8 cellular contexts compared by ENCODE assay signal in genomic region chr16:68235882-68236803, GRCh38. TPM values are rescaled to one million over a fixed set of nuclear protein-coding genes. Genes with fewer than 3 reads are reported as not detected.
DNase-seq lines count a peak whose midpoint lies in the region; ATAC-seq and TF ChIP-seq lines count a peak whose summit lies in the region.

Gene ESRP2 (minus strand): TSS chr16:68236127. CDS start chr16:68236045, 82 bp downstream.

- H3K27me3 ChIP-seq in OCI-LY1 (ENCODE audit: insufficient read depth, low read length): no peaks in the 10 kb centered on the region
- H3K27me3 ChIP-seq in brain microvascular endothelial cell (replicated peaks): no peaks in the 10 kb centered on the region
- no peaks in the 10 kb centered on the region for H3K27me3 ChIP-seq in kidney epithelial cell (ENCODE audit: control insufficient read depth, insufficient read depth, low read length)

- peak; percentile 31 for DNase-seq in SIG-M5 treated with dmso at 0.1 percent for 504 hours (lab: John Stamatoyannopoulos, UW; ENCODE audit: unreplicated experiment)
- DNase-seq in SIG-M5 (lab: John Stamatoyannopoulos, UW): no peak
- DNase-seq in brain microvascular endothelial cell: no peak
- DNase-seq in kidney epithelial cell (ENCODE audit: low read depth): no peak
- no peak for DNase-seq in MV-4-11 (lab: John Stamatoyannopoulos, UW)
- DNase-seq in NCI-H1694 (lab: John Stamatoyannopoulos, UW): no peak

- peak within 1 kb of the TSS; percentile 89 for H3K4me3 Mint-ChIP-seq in stimulated activated memory B cell treated with anti-CD40 and anti-IgM and Interleukin-4, amounts not matched to agents 10 μg/mL and 1 μg/mL and 100 μg/mL, for 72 hours

- no peaks in the 10 kb centered on the region for H3K9me2 ChIP-seq in OCI-LY1 (ENCODE audit: low read depth, low read length)

- H3K9ac ChIP-seq in OCI-LY1 (ENCODE audit: low read length): peak within 1 kb of the TSS; percentile 81

- H3K9me3 Mint-ChIP-seq in stimulated activated memory B cell treated with anti-CD40 and anti-IgM and Interleukin-4, amounts not matched to agents 10 μg/mL and 1 μg/mL and 100 μg/mL, for 72 hours: no peaks in the 10 kb centered on the region

- ATAC-seq in stimulated activated memory B cell treated with anti-CD40 and anti-IgM and Interleukin-4, amounts not matched to agents 10 μg/mL and 1 μg/mL and 100 μg/mL, for 72 hours: peak; percentile 38

- H3K36me3 ChIP-seq in OCI-LY1 (ENCODE audit: insufficient read depth, low read length): peaks cover 6% of the 10 kb centered on the region; the same call in 1 of the 2 replicates
- H3K36me3 ChIP-seq in brain microvascular endothelial cell (replicated peaks): no peaks in the 10 kb centered on the region
- H3K36me3 ChIP-seq in kidney epithelial cell (ENCODE audit: control insufficient read depth, insufficient read depth, low read length): no peaks in the 10 kb centered on the region

- H3K27ac Mint-ChIP-seq in stimulated activated memory B cell treated with anti-CD40 and anti-IgM and Interleukin-4, amounts not matched to agents 10 μg/mL and 1 μg/mL and 100 μg/mL, for 72 hours: peak within 1 kb of the TSS; percentile 59

- no peaks in the 10 kb centered on the region for H3K9me3 ChIP-seq in OCI-LY1 (ENCODE audit: low read length)

- H3K79me2 ChIP-seq in OCI-LY1 (ENCODE audit: insufficient read depth, low read length): no peaks in the 10 kb centered on the region

- TF ChIP-seq CTCF in OCI-LY1 (IDR thresholded peaks at IDR 0.05; ENCODE audit: low read length) (no peak), brain microvascular endothelial cell (IDR thresholded peaks at IDR 0.05; ENCODE audit: low read depth, low read length, missing control alignments) (no peak), kidney epithelial cell (IDR thresholded peaks at IDR 0.05; ENCODE audit: insufficient read depth, low read length, poor library complexity, severe bottlenecking) (no peak)

- no peaks in the 10 kb centered on the region for H3K36me3 Mint-ChIP-seq in stimulated activated memory B cell treated with anti-CD40 and anti-IgM and Interleukin-4, amounts not matched to agents 10 μg/mL and 1 μg/mL and 100 μg/mL, for 72 hours

- H3K27me3 Mint-ChIP-seq in stimulated activated memory B cell treated with anti-CD40 and anti-IgM and Interleukin-4, amounts not matched to agents 10 μg/mL and 1 μg/mL and 100 μg/mL, for 72 hours: no peaks in the 10 kb centered on the region

- H4K20me1 ChIP-seq in OCI-LY1 (ENCODE audit: insufficient read depth, low read length): no peaks in the 10 kb centered on the region

- no peak within 1 kb of the TSS for H2AFZ ChIP-seq in OCI-LY1 (ENCODE audit: low read length)

- peak within 1 kb of the TSS; percentile 92 for H3K4me2 ChIP-seq in OCI-LY1 (ENCODE audit: low read length)

- H3K4me1 Mint-ChIP-seq in stimulated activated memory B cell treated with anti-CD40 and anti-IgM and Interleukin-4, amounts not matched to agents 10 μg/mL and 1 μg/mL and 100 μg/mL, for 72 hours: peaks cover 50% of the 10 kb centered on the region

- in situ Hi-C loops in brain microvascular endothelial cell (cut with HindIII; ENCODE audit: low pct_ligation_motif_present, low sequenced_read_pairs): no loop called here

- peaks cover 36% of the 10 kb centered on the region for H3K4me1 ChIP-seq in OCI-LY1 (ENCODE audit: insufficient read depth, low read length, severe bottlenecking)

- H3K4me3 ChIP-seq in OCI-LY1 (ENCODE audit: low read depth, low read length, poor library complexity, severe bottlenecking) (peak within 1 kb of the TSS; percentile 78), brain microvascular endothelial cell (ENCODE audit: low read depth, low read length) (peak within 1 kb of the TSS; percentile 66), kidney epithelial cell (ENCODE audit: low read depth, low read length) (peak within 1 kb of the TSS; percentile 53)

- H3F3A ChIP-seq in OCI-LY1 (ENCODE audit: insufficient read depth, low read length): no peaks in the 10 kb centered on the region

- H3K27ac ChIP-seq in OCI-LY1 (ENCODE audit: low read depth, low read length, poor library complexity, severe bottlenecking): peak within 1 kb of the TSS; percentile 71
- H3K27ac ChIP-seq in brain microvascular endothelial cell: no peak within 1 kb of the TSS

RNA-seq across cellular contexts. Expression of gene ESRP2, which starts in this region (rescaled TPM):
- 26.9 and 42.0 TPM in 2 replicates for total RNA-seq in kidney epithelial cell
